In genomic region chr5:90529234-90529938, GRCh38 we compare ENCODE assay signal across 8 cellular contexts. TPM values are rescaled to one million over a fixed set of nuclear protein-coding genes. Genes with fewer than 3 reads are reported as not detected.
A peak's percentile ranks its signal among the peaks of the same experiment; 100 is the strongest.
DNase-seq lines count a peak whose midpoint lies in the region; ATAC-seq, FAIRE-seq and TF ChIP-seq lines count a peak whose summit lies in the region.

Gene LYSMD3 (minus strand): TSS chr5:90529584. CDS start chr5:90525289, 4,295 bp downstream.

- H2AFZ ChIP-seq in OCI-LY1 (ENCODE audit: low read length): peak within 1 kb of the TSS; percentile 73
- H2AFZ ChIP-seq in endothelial cell of umbilical vein (ENCODE audit: low read depth, low read length): peak within 1 kb of the TSS; percentile 71

- no peak for TF ChIP-seq CTCF in OCI-LY1 (IDR thresholded peaks at IDR 0.05; ENCODE audit: low read length)
- TF ChIP-seq CTCF in endothelial cell of umbilical vein (IDR thresholded peaks at IDR 0.05; ENCODE audit: extremely low read depth in 1 of 2, insufficient read depth in 1 of 2, low read depth in 1 of 2, low read length in 2 of 2): no peak

- H3K9ac ChIP-seq in HUES48 (ENCODE audit: low read depth, low read length) (peak within 1 kb of the TSS; percentile 81), OCI-LY1 (ENCODE audit: low read length) (peak within 1 kb of the TSS; percentile 81), endothelial cell of umbilical vein (replicated peaks; ENCODE audit: extremely low read depth, insufficient read depth, low read length) (peak within 1 kb of the TSS; percentile 98)

- TF ChIP-seq POLR2A in endothelial cell of umbilical vein (IDR thresholded peaks at IDR 0.05; ENCODE audit: low read depth, low read length): peak; percentile 88

- H3K27me3 ChIP-seq in HUES48 (ENCODE audit: control insufficient read depth, insufficient read depth, low read length) (no peaks in the 10 kb centered on the region), OCI-LY1 (ENCODE audit: insufficient read depth, low read length) (no peaks in the 10 kb centered on the region), endothelial cell of umbilical vein (ENCODE audit: control insufficient read depth in 2 of 2, insufficient read depth in 2 of 2, low read length in 2 of 2) (peaks cover 8 to 29% of the 10 kb centered on the region in 2 experiments)

- H3K4me3 ChIP-seq in HUES48 (ENCODE audit: low read depth, low read length) (peak within 1 kb of the TSS; percentile 92), OCI-LY1 (ENCODE audit: low read depth, low read length, poor library complexity, severe bottlenecking) (peak within 1 kb of the TSS; percentile 88), endothelial cell of umbilical vein (replicated peaks in 1 of 3; ENCODE audit: insufficient read depth in 1 of 3, low read depth in 1 of 3, low read length in 3 of 3) (peak within 1 kb of the TSS; percentile 69 to 94 (median 88))

- H4K20me1 ChIP-seq in OCI-LY1 (ENCODE audit: insufficient read depth, low read length) (no peaks in the 10 kb centered on the region), endothelial cell of umbilical vein (replicated peaks; ENCODE audit: control insufficient read depth, extremely low read depth, insufficient read depth, low read length) (no peaks in the 10 kb centered on the region)

- H3K27ac ChIP-seq in HUES48 (ENCODE audit: low read depth, low read length) (peak within 1 kb of the TSS; percentile 86), OCI-LY1 (ENCODE audit: low read depth, low read length, poor library complexity, severe bottlenecking) (peak within 1 kb of the TSS; percentile 38), endothelial cell of umbilical vein (ENCODE audit: insufficient read depth, low read depth, low read length) (peak within 1 kb of the TSS; percentile 88)

- peak; percentile 87 for ATAC-seq in GM21390 (IDR thresholded peaks at IDR 0.05; ENCODE audit: unreplicated experiment)

- FAIRE-seq in endothelial cell of umbilical vein (lab: Jason Lieb, UNC): peak; percentile 94

- DNase-seq in Caki2 (ENCODE audit: low read depth) (peak; percentile 92), endothelial cell of umbilical vein (ENCODE audit: low read depth, low spot score) (peak; percentile 98), middle frontal gyrus (ENCODE audit: extremely low spot score, low spot score) (peak; percentile 89)
- DNase-seq in activated CD8-positive, alpha-beta memory T cell treated with anti-CD3 and anti-CD28 coated beads, Interleukin-2, amount 50 U/mL, for 48 hours: peak; percentile 95
- DNase-seq in stimulated activated CD8-positive, alpha-beta memory T cell treated with anti-CD3 and anti-CD28 coated beads, Interleukin-2, amount 100 ng/mL, for 48 hours (ENCODE audit: low read depth in 2 of 2): peak; percentile 90 to 93

- H3K9me3 ChIP-seq in HUES48 (ENCODE audit: control insufficient read depth, insufficient read depth, low read length) (no peaks in the 10 kb centered on the region), OCI-LY1 (ENCODE audit: low read length) (no peaks in the 10 kb centered on the region), endothelial cell of umbilical vein (replicated peaks; ENCODE audit: control insufficient read depth, insufficient read depth, low read length) (no peaks in the 10 kb centered on the region)

- H3F3A ChIP-seq in OCI-LY1 (ENCODE audit: insufficient read depth, low read length): no peaks in the 10 kb centered on the region

- H3K4me2 ChIP-seq in OCI-LY1 (ENCODE audit: low read length): peak within 1 kb of the TSS; percentile 92
- peak within 1 kb of the TSS; percentile 99 for H3K4me2 ChIP-seq in endothelial cell of umbilical vein (ENCODE audit: insufficient read depth, low read length)

- POLR2A ChIA-PET in endothelial cell of umbilical vein (lab: Charles Lee): interaction anchor here (0.8 to 1.0 kb wide), 2 partner anchors 55 kb away, joined by 3 read pairs; partner anchors contain the start of genes MBLAC2 and POLR3G

- CTCF ChIA-PET in endothelial cell of umbilical vein (lab: Charles Lee): interaction anchor here (0.6 to 3.8 kb wide), 7 partner anchors 11 to 120 kb away, joined by 3 to 75 read pairs (median 3); partner anchors contain the start of genes CETN3, MBLAC2 and POLR3G

- in situ Hi-C loops in Caki2 (cut with HindIII; ENCODE audit: low pct_unique_long_range_greater_than_20kb, low sequenced_read_pairs): no loop called here

- no TSS peak for BruUV-seq in endothelial cell of umbilical vein (replicated peaks; lab: Mats Ljungman, UMichigan)

- peaks cover 24% of the 10 kb centered on the region for H3K79me2 ChIP-seq in OCI-LY1 (ENCODE audit: insufficient read depth, low read length)
- H3K79me2 ChIP-seq in endothelial cell of umbilical vein (ENCODE audit: control insufficient read depth, insufficient read depth, low read length): peaks cover 40% of the 10 kb centered on the region

- peaks cover 5% of the 10 kb centered on the region; the same call in 1 of the 2 replicates for H3K36me3 ChIP-seq in HUES48 (ENCODE audit: control insufficient read depth, insufficient read depth, low read length)
- H3K36me3 ChIP-seq in OCI-LY1 (ENCODE audit: insufficient read depth, low read length): peaks cover 16% of the 10 kb centered on the region
- H3K36me3 ChIP-seq in endothelial cell of umbilical vein (ENCODE audit: control insufficient read depth in 2 of 2, extremely low read depth in 1 of 2, insufficient read depth in 2 of 2, low read length in 2 of 2): peaks cover 0 to 2% of the 10 kb centered on the region in 2 experiments

- H3K9me2 ChIP-seq in OCI-LY1 (ENCODE audit: low read depth, low read length): no peaks in the 10 kb centered on the region

- peaks cover 18% of the 10 kb centered on the region for H3K4me1 ChIP-seq in HUES48 (ENCODE audit: control insufficient read depth, insufficient read depth, low read length)
- peaks cover 33% of the 10 kb centered on the region for H3K4me1 ChIP-seq in OCI-LY1 (ENCODE audit: insufficient read depth, low read length, severe bottlenecking)
- peaks cover 16% of the 10 kb centered on the region for H3K4me1 ChIP-seq in endothelial cell of umbilical vein (ENCODE audit: control insufficient read depth, extremely low read depth, insufficient read depth, low read length)

- intact Hi-C loops in endothelial cell of umbilical vein (cut with micrococcal nuclease): loop anchor here (1.0 to 10.0 kb wide), 7 partner anchors 10 to 595 kb away; partner anchors contain the start of genes CETN3, MBLAC2 and POLR3G

- dilution Hi-C loops in endothelial cell of umbilical vein (cut with MboI; ENCODE audit: extremely low pct_ligation_motif_present, low sequenced_read_pairs): no loop called here

- no peaks in the 10 kb centered on the region for H3K9me1 ChIP-seq in endothelial cell of umbilical vein (replicated peaks; ENCODE audit: control insufficient read depth, extremely low read depth, insufficient read depth, low read length)

TF ChIP-seq in endothelial cell of umbilical vein, 7 proteins besides CTCF, POLR2A, EP300 and RAD21:
- TF ChIP-seq POLR2AphosphoS5 (IDR thresholded peaks at IDR 0.05; ENCODE audit: insufficient read depth, low read depth, low read length) (peak; percentile 80), FOS (IDR thresholded peaks at IDR 0.05; ENCODE audit: borderline replicate concordance, insufficient read depth, low read length) (peak; percentile 12), MYC (IDR thresholded peaks at IDR 0.05; ENCODE audit: low read depth, low read length) (no peak), MAX (IDR thresholded peaks at IDR 0.05; ENCODE audit: insufficient read depth, insufficient read length) (no peak), JUN (IDR thresholded peaks at IDR 0.05; ENCODE audit: borderline replicate concordance, insufficient read depth, insufficient read length, low read depth) (no peak)

RNA-seq across cellular contexts. Expression of gene LYSMD3, which starts in this region (rescaled TPM):
- 2.9 and 6.2 TPM in 2 replicates for total RNA-seq in Caki2 (2014; rRNA removed; shearing (Covaris generic); ENCODE audit: low replicate concordance)
- 21.3 and 22.7 TPM in 2 replicates for total RNA-seq in endothelial cell of umbilical vein
- 4.2 and 6.0 TPM in 2 replicates for polyA plus RNA-seq in endothelial cell of umbilical vein
- 7.8 and 8.1 TPM in 2 replicates for polyA plus RNA-seq in endothelial cell of umbilical vein (2011; cell fraction: cytosol; rRNA removed)
- polyA plus RNA-seq in endothelial cell of umbilical vein (2011; cell fraction: nucleus; rRNA removed): 7.4 and 10.6 TPM in 2 replicates
- polyA plus RNA-seq in endothelial cell of umbilical vein (2012): 17.4 and 19.9 TPM in 2 replicates
- 11.6 and 13.2 TPM in 2 replicates for polyA minus RNA-seq in endothelial cell of umbilical vein
- 7.7 TPM for polyA minus RNA-seq in endothelial cell of umbilical vein (2011; cell fraction: cytosol; rRNA and poly(A)+ RNA removed)
- polyA minus RNA-seq in endothelial cell of umbilical vein (2011; cell fraction: nucleus; rRNA and poly(A)+ RNA removed): 7.3 and 10.1 TPM in 2 replicates

Comparison
In these comparisons a context has a peak if more than half of its experiments do, and no peak if none do; other contexts are left out.
1. Peak in every context shown above with its lines: DNase-seq, ATAC-seq, H3K4me3 ChIP-seq and H3K27ac ChIP-seq.
2. H3K27ac ChIP-seq: peak in every context shown above with its lines; median percentile 88 in endothelial cell of umbilical vein; 86 in HUES48; 38 in OCI-LY1.